In the genomic region with DNA sequence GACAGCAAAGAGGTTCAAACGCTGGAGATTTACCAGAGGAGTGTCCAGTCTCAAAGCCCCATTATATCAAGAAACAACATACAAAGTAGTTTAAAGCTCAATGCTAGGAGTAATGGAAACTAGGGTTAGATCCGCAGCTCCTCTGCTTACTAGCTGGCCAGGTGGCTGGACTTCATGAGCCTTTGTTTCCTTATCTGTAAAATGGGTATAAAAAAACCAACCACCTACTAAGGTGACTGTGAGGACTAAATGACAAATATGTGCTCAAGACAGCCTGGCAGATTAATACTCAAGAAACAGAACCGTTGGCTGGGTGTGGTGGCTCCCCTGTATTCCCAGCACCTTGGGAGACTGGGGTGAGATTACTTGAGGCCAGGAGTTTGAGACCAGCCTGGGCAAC, we compare ENCODE assay signal across 25 cellular contexts. TPM values are rescaled to one million over a fixed set of nuclear protein-coding genes. Genes with fewer than 3 reads are reported as not detected.
"Had no signal": no experiment of that assay in that cellular context is flagged by ENCODE, and none has a peak within 500 bp of the region (broad histone marks: within the 10 kb centered on the region; RNA-seq: fewer than 3 reads in every experiment).

No MANE protein-coding gene starts in this region.

- H3K9me3 Mint-ChIP-seq: activated B cell treated with CpG ODN at 0.5 μM for 24 hours; activated naive CD8-positive, alpha-beta T cell treated with anti-CD3 and anti-CD28 coated beads for 36 hours; activated T-cell treated with anti-CD3 and anti-CD28 coated beads, Interleukin-2, amount 50 U/mL, for 4 hours; activated T-helper 2 cell treated with anti-CD3 and anti-CD28 coated beads, Interferon-gamma antibody, Interleukin-2, Interleukin-4, amounts not matched to agents 10 μg/mL and 5 μg/mL and 100 μg/mL, durations not matched to agents 14 hours and 24 hours and 36 hours; natural killer cell treated with Interleukin-12 subunit alpha and Interleukin-12 subunit beta and Interleukin-15 and Interleukin-18, amount 100 ng/mL, for 72 hours; stimulated activated memory B cell treated with anti-CD40 and anti-IgM and Interleukin-4, amounts not matched to agents 10 μg/mL and 1 μg/mL and 100 μg/mL, for 72 hours had no signal

- H3K36me3 Mint-ChIP-seq: natural killer cell treated with Interleukin-12 subunit alpha and Interleukin-12 subunit beta and Interleukin-15 and Interleukin-18, amount 100 ng/mL, for 72 hours; stimulated activated memory B cell treated with anti-CD40 and anti-IgM and Interleukin-4, amounts not matched to agents 10 μg/mL and 1 μg/mL and 100 μg/mL, for 72 hours had no signal

- H3K4me3 ChIP-seq: lung, pancreas, right lobe of liver, smooth muscle cell, stomach, vagina had no signal

- H3K27me3 ChIP-seq: vagina had no signal

- DNase-seq: activated B cell treated with CpG ODN at 0.5 μM for 24 hours; activated CD4-positive, alpha-beta T cell treated with anti-CD3 and anti-CD28 coated beads for 4 hours; activated CD4-positive, alpha-beta T cell treated with anti-CD3 and anti-CD28 coated beads, Interleukin-2, amount 50 U/mL, for 48 hours; activated CD8-positive, alpha-beta memory T cell treated with anti-CD3 and anti-CD28 coated beads, Interleukin-2, amount 50 U/mL, for 48 hours; activated naive CD4-positive, alpha-beta T cell; activated naive CD8-positive, alpha-beta T cell treated with anti-CD3 and anti-CD28 coated beads for 36 hours; activated T-cell treated with anti-CD3 and anti-CD28 coated beads, Interleukin-2, amount 50 U/mL, for 4 hours; dermis blood vessel endothelial cell; effector memory CD4-positive, alpha-beta T cell; midbrain; pancreas; right lobe of liver; stimulated activated CD4-positive, alpha-beta T cell treated with anti-CD3 and anti-CD28 coated beads, Interleukin-15, amount 100 ng/mL, for 24 hours; stomach; T-helper 1 cell; trophoblast cell had no signal

- H3K4me3 Mint-ChIP-seq: activated B cell treated with CpG ODN at 0.5 μM for 24 hours; activated naive CD8-positive, alpha-beta T cell treated with anti-CD3 and anti-CD28 coated beads for 36 hours; activated T-cell treated with anti-CD3 and anti-CD28 coated beads, Interleukin-2, amount 50 U/mL, for 4 hours; natural killer cell treated with Interleukin-12 subunit alpha and Interleukin-12 subunit beta and Interleukin-15 and Interleukin-18, amount 100 ng/mL, for 72 hours; stimulated activated memory B cell treated with anti-CD40 and anti-IgM and Interleukin-4, amounts not matched to agents 10 μg/mL and 1 μg/mL and 100 μg/mL, for 72 hours had no signal

- H3K36me3 ChIP-seq: neutrophil, pancreas, right lobe of liver, stomach, vagina had no signal

- H3K9me3 ChIP-seq: neutrophil, pancreas, right lobe of liver, stomach, vagina had no signal

- ATAC-seq: activated T-cell treated with anti-CD3 and anti-CD28 coated beads, Interleukin-2, amount 50 U/mL, for 4 hours; esophagus mucosa; natural killer cell treated with Interleukin-12 subunit alpha and Interleukin-12 subunit beta and Interleukin-15 and Interleukin-18, amount 100 ng/mL, for 72 hours; pancreas; right lobe of liver; stimulated activated memory B cell treated with anti-CD40 and anti-IgM and Interleukin-4, amounts not matched to agents 10 μg/mL and 1 μg/mL and 100 μg/mL, for 72 hours had no signal

- H3K27ac ChIP-seq: neutrophil, pancreas, right lobe of liver, vagina had no signal

- H3K27ac Mint-ChIP-seq: activated B cell treated with CpG ODN at 0.5 μM for 24 hours; activated naive CD8-positive, alpha-beta T cell treated with anti-CD3 and anti-CD28 coated beads for 36 hours; activated T-helper 2 cell treated with anti-CD3 and anti-CD28 coated beads, Interferon-gamma antibody, Interleukin-2, Interleukin-4, amounts not matched to agents 10 μg/mL and 5 μg/mL and 100 μg/mL, durations not matched to agents 14 hours and 24 hours and 36 hours; natural killer cell treated with Interleukin-12 subunit alpha and Interleukin-12 subunit beta and Interleukin-15 and Interleukin-18, amount 100 ng/mL, for 72 hours; stimulated activated memory B cell treated with anti-CD40 and anti-IgM and Interleukin-4, amounts not matched to agents 10 μg/mL and 1 μg/mL and 100 μg/mL, for 72 hours had no signal

RNA-seq across cellular contexts. Expression of a gene that starts 5.8 kb away (rescaled TPM):
- total RNA-seq: endothelial cell of umbilical vein; natural killer cell treated with Interleukin-12 subunit alpha and Interleukin-12 subunit beta and Interleukin-15 and Interleukin-18, amount 100 ng/mL, for 72 hours had no signal
